ENCODE assay signal across 17 cellular contexts in the genomic region with DNA sequence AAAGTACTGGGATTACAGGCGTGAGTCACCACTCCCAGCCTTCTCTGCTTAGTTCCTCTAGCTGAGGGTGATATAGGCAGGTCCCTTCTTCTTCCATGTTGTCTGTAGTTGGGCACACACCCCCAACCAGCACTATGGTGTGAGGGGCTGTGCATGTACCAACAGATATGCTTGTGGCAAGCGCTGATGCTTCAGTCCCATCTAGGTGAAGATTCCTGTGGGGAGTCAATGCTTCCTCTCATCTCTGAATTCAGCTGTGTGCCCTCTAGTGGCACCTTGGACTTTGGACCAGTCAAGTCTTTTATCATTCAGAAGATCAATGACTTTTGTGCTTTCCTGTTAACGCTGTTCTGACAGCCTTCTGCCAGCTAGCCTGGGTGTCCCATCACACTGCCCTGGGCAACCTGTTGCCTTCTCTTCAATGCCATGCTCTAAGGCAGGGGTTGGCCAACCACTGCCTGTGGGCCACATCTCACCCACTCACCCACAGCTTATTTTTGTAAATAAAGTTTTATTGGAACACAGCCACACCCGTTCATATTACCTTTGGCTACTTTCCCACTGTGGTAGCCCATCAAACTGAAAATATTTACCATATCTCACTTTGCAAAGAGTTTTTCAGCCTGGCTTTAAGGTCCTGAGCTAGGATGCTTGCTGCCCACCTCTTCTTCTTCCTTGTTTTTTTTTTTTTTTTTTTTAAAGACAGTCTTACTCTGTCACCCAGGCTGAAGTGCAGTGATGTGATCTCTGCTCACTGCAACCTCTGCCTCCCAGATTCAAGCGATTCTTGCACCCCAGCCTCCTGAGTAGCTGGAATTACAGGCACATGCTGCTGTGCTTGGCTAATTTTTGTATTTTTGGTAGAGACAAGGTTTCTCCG. TPM values are rescaled to one million over a fixed set of nuclear protein-coding genes. Genes with fewer than 3 reads are reported as not detected.
DNase-seq lines count a peak whose midpoint lies in the region; ATAC-seq, FAIRE-seq and TF ChIP-seq lines count a peak whose summit lies in the region.
"Had no signal": no experiment of that assay in that cellular context is flagged by ENCODE, and none has a peak within 500 bp of the region (broad histone marks: within the 10 kb centered on the region; RNA-seq: fewer than 3 reads in every experiment).

No MANE protein-coding gene starts in this region.

- H3K36me3 Mint-ChIP-seq in GM23338 (ENCODE audit: low read depth) = no peaks in the 10 kb centered on the region; the same call in 2 of the 3 replicates
- no peaks in the 10 kb centered on the region for H3K36me3 Mint-ChIP-seq in CD14-positive monocyte
- H3K36me3 Mint-ChIP-seq in T-helper 17 cell (ENCODE audit: low read depth) = peaks cover 4% of the 10 kb centered on the region
- H3K36me3 Mint-ChIP-seq in naive thymus-derived CD8-positive, alpha-beta T cell = peaks cover 9 to 25% (median 22%) of the 10 kb centered on the region in 3 donors
- H3K36me3 Mint-ChIP-seq: activated CD8-positive, alpha-beta memory T cell treated with anti-CD3 and anti-CD28 coated beads, Interleukin-2, amount 10 ng/mL, durations not matched to agents 7 days and 5 days had no signal

- FAIRE-seq in A549 (lab: Jason Lieb, UNC) = no peak

- peak in 1 of 2 experiments; percentile 32; a peak in 3 of 6 replicates for ATAC-seq in A549
- peak; percentile 72 for ATAC-seq in GM23338
- peak; percentile 20 for ATAC-seq in foreskin keratinocyte
- no peak for ATAC-seq in T-helper 17 cell
- no peak for ATAC-seq in naive thymus-derived CD8-positive, alpha-beta T cell
- ATAC-seq: activated CD8-positive, alpha-beta memory T cell treated with anti-CD3 and anti-CD28 coated beads, Interleukin-2, amount 10 ng/mL, durations not matched to agents 7 days and 5 days; right cardiac atrium had no signal

- in situ Hi-C loops in SK-MEL-5 (cut with HindIII; ENCODE audit: low pct_unique_long_range_greater_than_20kb, low sequenced_read_pairs) = no loop called here

- no peaks in the 10 kb centered on the region for H3K9me2 ChIP-seq in GM23338 (ENCODE audit: insufficient read depth)

- TF ChIP-seq RAD21 in A549 (conservative IDR thresholded peaks at IDR 0.05 in 1 of 2, IDR thresholded peaks at IDR 0.05 in 1 of 2) = peak; percentile 15 to 22; a peak in 2 of 5 replicates

- H3K9me3 Mint-ChIP-seq in GM23338 (no peaks in the 10 kb centered on the region; the same call in none of the 3 replicates), CD14-positive monocyte (peaks cover 0 to 17% (median 12%) of the 10 kb centered on the region in 7 donors)
- peaks cover 4 to 36% (median 22%) of the 10 kb centered on the region in 9 donors for H3K9me3 Mint-ChIP-seq in naive thymus-derived CD8-positive, alpha-beta T cell

- H3K27ac ChIP-seq in A549 = peak overlapping the region in 1 of 2 experiments; percentile 45; a peak in 2 of 6 replicates
- no peak overlapping the region for H3K27ac ChIP-seq in GM23338 (ENCODE audit: low read depth)
- H3K27ac ChIP-seq in foreskin keratinocyte = no peak overlapping the region
- H3K27ac ChIP-seq: BLaER1 treated with 17β-estradiol and CSF1 and Interleukin-3, amounts not matched to agents 10 nM and 100 nM; dorsolateral prefrontal cortex; transverse colon had no signal

- H3K27ac Mint-ChIP-seq in GM23338 = no peak overlapping the region
- peak overlapping the region in 1 of 7 donors; percentile 31 for H3K27ac Mint-ChIP-seq in CD14-positive monocyte
- H3K27ac Mint-ChIP-seq in T-helper 17 cell = no peak overlapping the region
- no peak overlapping the region for H3K27ac Mint-ChIP-seq in naive thymus-derived CD8-positive, alpha-beta T cell
- H3K27ac Mint-ChIP-seq: activated CD8-positive, alpha-beta memory T cell treated with anti-CD3 and anti-CD28 coated beads, Interleukin-2, amount 10 ng/mL, durations not matched to agents 7 days and 5 days; activated naive CD8-positive, alpha-beta T cell treated with anti-CD3 and anti-CD28 coated beads for 36 hours had no signal

- no peak overlapping the region for H3K4me3 Mint-ChIP-seq in GM23338
- no peak overlapping the region for H3K4me3 Mint-ChIP-seq in CD14-positive monocyte
- H3K4me3 Mint-ChIP-seq in T-helper 17 cell = no peak overlapping the region
- no peak overlapping the region for H3K4me3 Mint-ChIP-seq in naive thymus-derived CD8-positive, alpha-beta T cell
- H3K4me3 Mint-ChIP-seq: activated CD8-positive, alpha-beta memory T cell treated with anti-CD3 and anti-CD28 coated beads, Interleukin-2, amount 10 ng/mL, durations not matched to agents 7 days and 5 days; activated naive CD8-positive, alpha-beta T cell treated with anti-CD3 and anti-CD28 coated beads for 36 hours had no signal

- WGBS in A549 (ENCODE audit: missing lambda C conversion rate) = 75% methylated on average over 6 of the region's 6 CpGs

- intact Hi-C loops in CD14-positive monocyte (cut with micrococcal nuclease) = no loop called here

- H3K27me3 Mint-ChIP-seq in GM23338 (ENCODE audit: insufficient read depth, low read depth, poor library complexity) (peaks cover 5% of the 10 kb centered on the region), CD14-positive monocyte (ENCODE audit: low read depth in 3 of 3) (peaks cover 2 to 11% (median 8%) of the 10 kb centered on the region in 3 donors), T-helper 17 cell (no peaks in the 10 kb centered on the region)
- H3K27me3 Mint-ChIP-seq in naive thymus-derived CD8-positive, alpha-beta T cell = peaks cover 0 to 2% (median 0%) of the 10 kb centered on the region in 5 donors
- H3K27me3 Mint-ChIP-seq: activated CD8-positive, alpha-beta memory T cell treated with anti-CD3 and anti-CD28 coated beads, Interleukin-2, amount 10 ng/mL, durations not matched to agents 7 days and 5 days; activated naive CD8-positive, alpha-beta T cell treated with anti-CD3 and anti-CD28 coated beads for 36 hours had no signal

- TF ChIP-seq EP300 in A549 (IDR thresholded peaks at IDR 0.05) = no peak

- TF ChIP-seq CTCF in A549 (IDR thresholded peaks at IDR 0.05) (peak; percentile 22; the same call in 2 of the 3 replicates), GM23338 (conservative IDR thresholded peaks at IDR 0.05; ENCODE audit: low read depth in 2 of 2) (peak; percentile 52 to 64), foreskin keratinocyte (conservative IDR thresholded peaks at IDR 0.05) (peak; percentile 51), CD14-positive monocyte (IDR thresholded peaks at IDR 0.05) (no peak)

- peaks cover 6% of the 10 kb centered on the region; the same call in 2 of the 3 replicates for H3K4me1 Mint-ChIP-seq in GM23338
- H3K4me1 Mint-ChIP-seq in CD14-positive monocyte = no peaks in the 10 kb centered on the region
- no peaks in the 10 kb centered on the region for H3K4me1 Mint-ChIP-seq in T-helper 17 cell
- H3K4me1 Mint-ChIP-seq in naive thymus-derived CD8-positive, alpha-beta T cell = peaks cover 0 to 8% (median 4%) of the 10 kb centered on the region in 4 donors
- H3K4me1 Mint-ChIP-seq: activated CD8-positive, alpha-beta memory T cell treated with anti-CD3 and anti-CD28 coated beads, Interleukin-2, amount 10 ng/mL, durations not matched to agents 7 days and 5 days had no signal

- H3K27me3 ChIP-seq in GM23338 (ENCODE audit: insufficient read depth) (no peaks in the 10 kb centered on the region), foreskin keratinocyte (no peaks in the 10 kb centered on the region)
- H3K27me3 ChIP-seq: BLaER1 treated with 17β-estradiol and CSF1 and Interleukin-3, amounts not matched to agents 10 nM and 100 nM; dorsolateral prefrontal cortex; transverse colon had no signal

- TF ChIP-seq POLR2A in A549 (IDR thresholded peaks at IDR 0.05; ENCODE audit: low read length) = no peak

- H4K20me1 ChIP-seq in GM23338 (replicated peaks; ENCODE audit: insufficient read depth) = no peaks in the 10 kb centered on the region
- H4K20me1 ChIP-seq: BLaER1 treated with 17β-estradiol and CSF1 and Interleukin-3, amounts not matched to agents 10 nM and 100 nM had no signal

- no peak overlapping the region for H3K4me2 ChIP-seq in A549
- H3K4me2 ChIP-seq in GM23338 = no peak overlapping the region
- H3K4me2 ChIP-seq: BLaER1 treated with 17β-estradiol and CSF1 and Interleukin-3, amounts not matched to agents 10 nM and 100 nM had no signal

- no peaks in the 10 kb centered on the region; the same call in 1 of the 2 replicates for H3K36me3 ChIP-seq in GM23338 (ENCODE audit: insufficient read depth)
- H3K36me3 ChIP-seq: BLaER1 treated with 17β-estradiol and CSF1 and Interleukin-3, amounts not matched to agents 10 nM and 100 nM; transverse colon had no signal

- H3K79me2 ChIP-seq in GM23338 (replicated peaks; ENCODE audit: insufficient read depth) = no peaks in the 10 kb centered on the region

- no peaks in the 10 kb centered on the region for H3F3A ChIP-seq in GM23338 (replicated peaks; ENCODE audit: low read depth)

- no peak overlapping the region for H3K4me3 ChIP-seq in A549
- H3K4me3 ChIP-seq in GM23338 = no peak overlapping the region
- H3K4me3 ChIP-seq: BLaER1 treated with 17β-estradiol and CSF1 and Interleukin-3, amounts not matched to agents 10 nM and 100 nM; dorsolateral prefrontal cortex; transverse colon had no signal

- H3K4me1 ChIP-seq in A549 (peaks cover 23% of the 10 kb centered on the region), GM23338 (ENCODE audit: insufficient read depth) (0 out of 2 replicates have a peak, but pooled peaks cover 4% of the 10 kb centered on the region), foreskin keratinocyte (no peaks in the 10 kb centered on the region)

- peaks cover 17% of the 10 kb centered on the region; the same call in 2 of the 3 replicates for H3K9me3 ChIP-seq in A549
- H3K9me3 ChIP-seq in T-helper 17 cell (ENCODE audit: control insufficient read depth, low read length, poor library complexity, severe bottlenecking) = no peaks in the 10 kb centered on the region

- CTCF ChIA-PET in A549 (lab: Yijun Ruan, JAX) = interaction anchor here (0.9 to 2.2 kb wide), 11 partner anchors 9 to 276 kb away, joined by 3 to 7 read pairs (median 4); no protein-coding TSS in a partner anchor

- DNase-seq in A549 (ENCODE audit: low read depth in 1 of 2, low spot score in 1 of 2) (no peak), GM23338 (ENCODE audit: low spot score) (peak; percentile 67), SK-MEL-5 (ENCODE audit: low read depth, low spot score) (peak; percentile 60), foreskin keratinocyte (no peak), CD14-positive monocyte (ENCODE audit: low spot score) (no peak), T-helper 17 cell (no peak), UCSD-AML1 (lab: John Stamatoyannopoulos, UW; ENCODE audit: unreplicated experiment) (no peak)
- DNase-seq in naive thymus-derived CD8-positive, alpha-beta T cell = no peak
- DNase-seq: activated CD8-positive, alpha-beta memory T cell treated with anti-CD3 and anti-CD28 coated beads, Interleukin-2, amount 10 ng/mL, durations not matched to agents 7 days and 5 days; activated naive CD8-positive, alpha-beta T cell treated with anti-CD3 and anti-CD28 coated beads for 36 hours; dorsolateral prefrontal cortex; midbrain; NCI-H1436; right cardiac atrium; T1000; transverse colon had no signal

- H2AFZ ChIP-seq in GM23338 = no peak overlapping the region

- POLR2A ChIA-PET in A549 (lab: Yijun Ruan, JAX) = no interaction called here
- POLR2A ChIA-PET in naive thymus-derived CD8-positive, alpha-beta T cell (lab: Charles Lee) = no interaction called here

RNA-seq across cellular contexts. Expression of a gene that starts 51.0 kb away (rescaled TPM):
- 56.1 and 106 TPM in 2 replicates for polyA plus RNA-seq in A549 (2011; rRNA removed)
- polyA plus RNA-seq in A549 (2012; cell fraction: cytosol; rRNA removed) = 51.6 and 76.5 TPM in 2 replicates
- polyA plus RNA-seq in A549 (2012; cell fraction: nucleus; rRNA removed) = 147 and 167 TPM in 2 replicates
- 27.5 to 31.5 TPM (median 31.4 TPM) in 3 replicates for polyA plus RNA-seq in A549 (2017; fragmentation: RNase III; extraction: RNeasy Plus Mini Kit Qiagen cat#74134 plus additional on column Dnase treatment)
- 73.2 and 96.6 TPM in 2 replicates for polyA minus RNA-seq in A549 (2011; rRNA and poly(A)+ RNA removed)
- 0.56 and 0.58 TPM in 2 replicates for total RNA-seq in GM23338 (2014; rRNA removed; shearing (Covaris generic))
- polyA plus RNA-seq in GM23338 (2016; fragmentation: Nextera tagmentation; extraction: Ambion mirVana) = 1.0 and 1.1 TPM in 2 replicates
- total RNA-seq in SK-MEL-5 (2014; rRNA removed; shearing (Covaris generic)) = 45.0 and 50.0 TPM in 2 replicates
- polyA plus RNA-seq in SK-MEL-5 (2015; cell fraction: cytosol; rRNA removed) = 150 and 206 TPM in 2 replicates
- 289 and 317 TPM in 2 replicates for polyA plus RNA-seq in SK-MEL-5 (2015; cell fraction: nucleus; rRNA removed)
- total RNA-seq in foreskin keratinocyte = 14.6 and 18.9 TPM in 2 replicates
- 11.2 and 15.8 TPM in 2 replicates for polyA plus RNA-seq in foreskin keratinocyte
- polyA plus RNA-seq in CD14-positive monocyte = not detected
- total RNA-seq in T-helper 17 cell = 1 to 10 TPM; 4.6 to 5.9 TPM
- 1 to 10 TPM; 4.1 to 5.1 TPM for total RNA-seq in naive thymus-derived CD8-positive, alpha-beta T cell
- 1 to 10 TPM; 2.0 to 9.0 (median 2.6) TPM for polyA plus RNA-seq in naive thymus-derived CD8-positive, alpha-beta T cell

Comparison
In these comparisons a context has a peak if more than half of its experiments do, and no peak if none do; other contexts are left out.
1. ATAC-seq: peak in GM23338 (single experiment) and foreskin keratinocyte (single experiment); none in T-helper 17 cell (single experiment) and naive thymus-derived CD8-positive, alpha-beta T cell (0 of 2).
2. DNase-seq: peak in GM23338 (single experiment) and SK-MEL-5 (single experiment); none in A549 (0 of 2), foreskin keratinocyte (0 of 2), CD14-positive monocyte (single experiment), T-helper 17 cell (0 of 3), naive thymus-derived CD8-positive, alpha-beta T cell (0 of 10) and UCSD-AML1 (single experiment).